ENCODE assay signal across 8 cellular contexts in genomic region chr14:59275668-59276067, GRCh38.
DNase-seq lines count a peak whose midpoint lies in the region; ATAC-seq and TF ChIP-seq lines count a peak whose summit lies in the region.

No MANE protein-coding gene starts in this region.

- H3K4me1 ChIP-seq in SK-N-SH (ENCODE audit: control insufficient read depth in 1 of 2, insufficient read depth in 2 of 2, low read depth in 1 of 2, low read length in 1 of 2) (peaks cover 2 to 44% of the 10 kb centered on the region in 2 experiments), transverse colon (peaks cover 4 to 35% (median 13%) of the 10 kb centered on the region in 4 donors)

- TF ChIP-seq RAD21 in SK-N-SH (IDR thresholded peaks at IDR 0.05; ENCODE audit: low read length) = no peak

- DNase-seq in AG04450 (ENCODE audit: low read depth, low spot score) (peak; percentile 64), SK-N-SH (no peak), foreskin melanocyte (peak; percentile 83), transverse colon (no peak), H7 (no peak), NCI-H526 treated with DMSO at 0.1 percent for 48 hours (lab: John Stamatoyannopoulos, UW) (no peak)

- H3K36me3 ChIP-seq in SK-N-SH (replicated peaks in 1 of 2; ENCODE audit: control insufficient read depth in 1 of 2, insufficient read depth in 2 of 2, low read length in 1 of 2) = peaks cover 0 to 2% of the 10 kb centered on the region in 2 experiments
- H3K36me3 ChIP-seq in transverse colon = no peaks in the 10 kb centered on the region
- no peaks in the 10 kb centered on the region for H3K36me3 ChIP-seq in H7 (replicated peaks; ENCODE audit: control insufficient read depth, insufficient read depth, low read length)

- TF ChIP-seq POLR2A in transverse colon (IDR thresholded peaks at IDR 0.05) = no peak

- TF ChIP-seq CTCF in AG04450 (IDR thresholded peaks at IDR 0.05; ENCODE audit: low read depth, low read length) (no peak), SK-N-SH (IDR thresholded peaks at IDR 0.05) (no peak), transverse colon (IDR thresholded peaks at IDR 0.05) (no peak)

- H3K4me2 ChIP-seq in SK-N-SH = 0 out of 2 replicates have a peak overlapping the region, but pooled peaks have one; percentile 3

- intact Hi-C loops in transverse colon (cut with DNase I; ENCODE audit: low total_unique reads) = no loop called here

- H4K20me1 ChIP-seq in SK-N-SH (ENCODE audit: insufficient read depth) = no peaks in the 10 kb centered on the region

- peak; percentile 74 for ATAC-seq in GM19023 (IDR thresholded peaks at IDR 0.05; ENCODE audit: unreplicated experiment)
- peak; percentile 59 for ATAC-seq in HG03097 (IDR thresholded peaks at IDR 0.05; ENCODE audit: low FRiP score, unreplicated experiment)

- no peaks in the 10 kb centered on the region for H3K9me3 ChIP-seq in AG04450 (ENCODE audit: control insufficient read depth, insufficient read depth, low read length)
- H3K9me3 ChIP-seq in SK-N-SH = no peaks in the 10 kb centered on the region
- no peaks in the 10 kb centered on the region for H3K9me3 ChIP-seq in transverse colon

- no peaks in the 10 kb centered on the region for H3K27me3 ChIP-seq in AG04450 (ENCODE audit: control insufficient read depth, insufficient read depth, low read length)
- no peaks in the 10 kb centered on the region for H3K27me3 ChIP-seq in SK-N-SH (ENCODE audit: insufficient read depth)
- no peaks in the 10 kb centered on the region for H3K27me3 ChIP-seq in transverse colon
- no peaks in the 10 kb centered on the region for H3K27me3 ChIP-seq in H7 (ENCODE audit: control insufficient read depth, insufficient read depth, low read length)

- in situ Hi-C loops in transverse colon (cut with MboI; ENCODE audit: low pct_ligation_motif_present in 1 of 4, low pct_unique_long_range_greater_than_20kb in 1 of 4, low sequenced_read_pairs in 3 of 4) = no loop called here

- peak overlapping the region; percentile 4; the same call in 1 of the 2 replicates for H3K9ac ChIP-seq in SK-N-SH

- POLR2A ChIA-PET in AG04450 (lab: Yijun Ruan, JAX) (no interaction called here), SK-N-SH (lab: Yijun Ruan, JAX) (no interaction called here)

- H3K4me3 ChIP-seq in AG04450 (ENCODE audit: low read depth, low read length) (no peak overlapping the region), SK-N-SH (ENCODE audit: low read depth in 2 of 2, low read length in 1 of 2) (no peak overlapping the region), transverse colon (no peak overlapping the region), H7 (ENCODE audit: insufficient read depth, low read depth, low read length) (no peak overlapping the region)

- no peak overlapping the region for H2AFZ ChIP-seq in SK-N-SH (ENCODE audit: low read depth)

- peak in 1 of 2 experiments; percentile 71; a peak in 1 of 4 replicates for TF ChIP-seq EP300 in SK-N-SH (IDR thresholded peaks at IDR 0.05; ENCODE audit: borderline replicate concordance in 1 of 2, low read depth in 1 of 2, low read length in 1 of 2)
- no peak for TF ChIP-seq EP300 in transverse colon (IDR thresholded peaks at IDR 0.05; ENCODE audit: low read depth)

- no peaks in the 10 kb centered on the region for H3K79me2 ChIP-seq in SK-N-SH (ENCODE audit: insufficient read depth)

- CTCF ChIA-PET in AG04450 (lab: Charles Lee) = interaction anchor here (1.2 kb wide), 1 partner anchor 81 kb away, joined by 3 read pairs; no protein-coding TSS in a partner anchor
- CTCF ChIA-PET in SK-N-SH (lab: Yijun Ruan, JAX) = no interaction called here

- H3F3A ChIP-seq in SK-N-SH (replicated peaks; ENCODE audit: insufficient read depth) = peaks cover 43% of the 10 kb centered on the region

- H3K9me2 ChIP-seq in SK-N-SH = no peaks in the 10 kb centered on the region

- no peak overlapping the region for H3K27ac ChIP-seq in AG04450 (ENCODE audit: low read depth, low read length)
- H3K27ac ChIP-seq in SK-N-SH (ENCODE audit: low read depth in 2 of 2, low read length in 1 of 2) = peak overlapping the region; percentile 62 to 77; a peak in 3 of 4 replicates
- H3K27ac ChIP-seq in transverse colon = peak overlapping the region; percentile 0 to 64 (median 38)

TF ChIP-seq in SK-N-SH, 30 proteins besides CTCF, POLR2A, EP300 and RAD21:
- peak; percentile 96 for TF ChIP-seq FOSL2 (IDR thresholded peaks at IDR 0.05; ENCODE audit: borderline replicate concordance, low read depth)
- no peak for TF ChIP-seq FOXJ3 (CRISPR knock-in tag; IDR thresholded peaks at IDR 0.05)
- no peak for TF ChIP-seq SMC3 (IDR thresholded peaks at IDR 0.05; ENCODE audit: low read depth, low read length)
- peak; percentile 83 for TF ChIP-seq TCF12 (IDR thresholded peaks at IDR 0.05)
- peak; percentile 92 for TF ChIP-seq JUND (IDR thresholded peaks at IDR 0.05)
- TF ChIP-seq USF2 (IDR thresholded peaks at IDR 0.05; ENCODE audit: borderline replicate concordance, low read depth, low read length) = no peak
- TF ChIP-seq NFIC (IDR thresholded peaks at IDR 0.05; ENCODE audit: borderline replicate concordance) = peak; percentile 66; the same call in 1 of the 2 replicates
- peak; percentile 55; the same call in 1 of the 2 replicates for TF ChIP-seq POLR2AphosphoS5 (IDR thresholded peaks at IDR 0.05; ENCODE audit: low read depth, low read length)
- TF ChIP-seq TEAD4 (IDR thresholded peaks at IDR 0.05; ENCODE audit: borderline replicate concordance, insufficient read depth) = peak; percentile 61; the same call in 1 of the 2 replicates
- peak; percentile 61; the same call in 1 of the 2 replicates for TF ChIP-seq PBX3 (IDR thresholded peaks at IDR 0.05)
- TF ChIP-seq YY1 (IDR thresholded peaks at IDR 0.05; ENCODE audit: low read depth) = no peak
- 0 out of 2 replicates have a peak, but pooled peaks have one; percentile 34 for TF ChIP-seq FOXM1 (IDR thresholded peaks at IDR 0.05; ENCODE audit: low read depth)
- peak; percentile 64; the same call in 1 of the 2 replicates for TF ChIP-seq RXRA (IDR thresholded peaks at IDR 0.05; ENCODE audit: borderline replicate concordance, low read depth)
- no peak for TF ChIP-seq EZH2phosphoT487 (IDR thresholded peaks at IDR 0.05; ENCODE audit: borderline replicate concordance, low read depth)
- 0 out of 2 replicates have a peak, but pooled peaks have one; percentile 33 for TF ChIP-seq MEF2A (IDR thresholded peaks at IDR 0.05; ENCODE audit: borderline replicate concordance, low read depth)
- TF ChIP-seq USF1 (IDR thresholded peaks at IDR 0.05; ENCODE audit: borderline replicate concordance, low read depth) = no peak
- TF ChIP-seq MXI1 (IDR thresholded peaks at IDR 0.05; ENCODE audit: low read depth, low read length) = no peak
- no peak for TF ChIP-seq GABPA (IDR thresholded peaks at IDR 0.05; ENCODE audit: low read depth)

Comparison
In these comparisons a context has a peak if more than half of its experiments do, and no peak if none do; other contexts are left out.
1. DNase-seq: peak in AG04450 (single experiment) and foreskin melanocyte (single experiment); none in SK-N-SH (single experiment), transverse colon (single experiment), H7 (single experiment) and NCI-H526 treated with DMSO at 0.1 percent for 48 hours (single experiment).